20 cellular contexts compared by ENCODE assay signal in the genomic region with DNA sequence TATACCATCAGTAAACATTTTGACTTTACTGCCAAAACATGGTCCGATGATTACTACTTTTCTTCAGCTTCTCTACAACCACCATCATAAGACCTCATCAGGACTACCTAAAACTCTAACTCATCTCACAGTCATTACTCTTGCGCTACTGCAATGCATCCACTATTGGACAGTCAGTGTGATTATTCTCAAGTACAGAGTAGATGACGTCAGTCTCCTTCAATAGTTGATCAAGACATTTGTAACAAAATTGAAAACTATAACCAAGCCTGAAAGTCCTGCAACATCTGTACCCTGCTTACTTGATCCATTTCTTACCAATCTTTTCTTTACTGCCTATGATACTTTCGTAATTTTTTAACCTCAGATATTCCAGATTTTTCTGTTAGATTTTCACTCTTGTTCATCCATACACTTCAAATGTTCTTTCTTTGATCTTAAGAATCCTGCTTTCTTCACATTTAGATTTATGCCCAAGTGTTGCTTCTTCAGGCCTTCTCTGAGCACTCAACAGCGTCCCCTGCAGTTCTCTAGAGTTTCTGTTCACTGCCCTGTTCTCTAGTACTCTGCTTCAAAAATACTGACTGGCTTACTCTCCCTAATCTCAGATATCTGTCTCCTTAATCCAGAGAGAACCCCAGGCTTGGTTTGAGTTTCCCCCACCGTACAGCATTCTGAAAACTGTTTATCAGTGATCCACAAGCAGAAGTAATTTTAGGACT.
DNase-seq lines count a peak whose midpoint lies in the region; ATAC-seq and TF ChIP-seq lines count a peak whose summit lies in the region.
"Had no signal": no experiment of that assay in that cellular context is flagged by ENCODE, and none has a peak within 500 bp of the region (broad histone marks: within the 10 kb centered on the region; RNA-seq: fewer than 3 reads in every experiment).

No MANE protein-coding gene starts in this region.

- CTCF ChIA-PET in SK-N-SH (lab: Yijun Ruan, JAX) (no interaction called here), PC-9 (lab: Charles Lee) (no interaction called here)

- no peaks in the 10 kb centered on the region for H3F3A ChIP-seq in GM23338 (replicated peaks; ENCODE audit: low read depth)
- H3F3A ChIP-seq in SK-N-SH (replicated peaks; ENCODE audit: insufficient read depth), result no peaks in the 10 kb centered on the region
- H3F3A ChIP-seq in PC-9 (ENCODE audit: insufficient read depth, low read depth), result no peaks in the 10 kb centered on the region

- H3K79me2 ChIP-seq in GM23338 (replicated peaks; ENCODE audit: insufficient read depth) (no peaks in the 10 kb centered on the region), SK-N-SH (ENCODE audit: insufficient read depth) (no peaks in the 10 kb centered on the region), PC-9 (ENCODE audit: low read depth) (no peaks in the 10 kb centered on the region)

- POLR2A ChIA-PET in SK-N-SH (lab: Yijun Ruan, JAX), result no interaction called here
- POLR2A ChIA-PET in PC-9 (lab: Charles Lee; ENCODE audit: unreplicated experiment), result no interaction called here

- H2AFZ ChIP-seq in GM23338 (no peak overlapping the region), SK-N-SH (ENCODE audit: low read depth) (no peak overlapping the region), PC-9 (no peak overlapping the region)

- no peak overlapping the region for H3K4me3 ChIP-seq in GM23338
- no peak overlapping the region for H3K4me3 ChIP-seq in SK-N-SH (ENCODE audit: low read depth in 2 of 2, low read length in 1 of 2)
- no peak overlapping the region for H3K4me3 ChIP-seq in fibroblast of pulmonary artery (replicated peaks; ENCODE audit: low read depth, low read length)
- H3K4me3 ChIP-seq in retinal pigment epithelial cell (ENCODE audit: low read length), result no peak overlapping the region
- no peak overlapping the region for H3K4me3 ChIP-seq in PC-9
- H3K4me3 ChIP-seq: breast epithelium, left ventricle myocardium inferior, psoas muscle, stomach had no signal

- no peak overlapping the region for H3K27ac ChIP-seq in GM23338 (ENCODE audit: low read depth)
- H3K27ac ChIP-seq in SK-N-SH (ENCODE audit: low read depth in 2 of 2, low read length in 1 of 2), result no peak overlapping the region
- H3K27ac ChIP-seq in PC-9, result no peak overlapping the region
- H3K27ac ChIP-seq: breast epithelium, left ventricle myocardium inferior, psoas muscle, stomach had no signal

- H3K9me3 ChIP-seq in SK-N-SH (peaks cover 4% of the 10 kb centered on the region; the same call in 1 of the 2 replicates), PC-9 (ENCODE audit: insufficient read depth, low read depth) (no peaks in the 10 kb centered on the region)
- H3K9me3 ChIP-seq: breast epithelium, psoas muscle, stomach had no signal

- H3K36me3 ChIP-seq in GM23338 (ENCODE audit: insufficient read depth), result no peaks in the 10 kb centered on the region
- no peaks in the 10 kb centered on the region for H3K36me3 ChIP-seq in SK-N-SH (replicated peaks in 1 of 2; ENCODE audit: control insufficient read depth in 1 of 2, insufficient read depth in 2 of 2, low read length in 1 of 2)
- no peaks in the 10 kb centered on the region for H3K36me3 ChIP-seq in PC-9 (ENCODE audit: low read depth)
- H3K36me3 ChIP-seq: breast epithelium, left ventricle myocardium inferior, stomach had no signal

- no peak overlapping the region for H3K27ac Mint-ChIP-seq in GM23338

- H3K4me1 ChIP-seq in GM23338 (ENCODE audit: insufficient read depth), result no peaks in the 10 kb centered on the region
- H3K4me1 ChIP-seq in SK-N-SH (ENCODE audit: control insufficient read depth in 1 of 2, insufficient read depth in 2 of 2, low read depth in 1 of 2, low read length in 1 of 2), result no peaks in the 10 kb centered on the region
- no peaks in the 10 kb centered on the region for H3K4me1 ChIP-seq in PC-9 (replicated peaks; ENCODE audit: insufficient read depth)
- H3K4me1 ChIP-seq: breast epithelium, left ventricle myocardium inferior, psoas muscle, stomach had no signal

- H3K27me3 Mint-ChIP-seq in GM23338 (ENCODE audit: insufficient read depth, low read depth, poor library complexity), result no peaks in the 10 kb centered on the region

- intact Hi-C loops in PC-9 (cut with micrococcal nuclease; ENCODE audit: unreplicated experiment) (no loop called here), sciatic nerve (cut with DNase I) (no loop called here)

- peaks cover 3% of the 10 kb centered on the region; the same call in 2 of the 3 replicates for H3K4me1 Mint-ChIP-seq in GM23338

- DNase-seq in GM23338 (ENCODE audit: low spot score) (peak; percentile 68), SK-N-SH (no peak), fibroblast of pulmonary artery (ENCODE audit: low read depth) (no peak), retinal pigment epithelial cell (ENCODE audit: low read depth) (no peak), HuH-7.5 (ENCODE audit: low spot score) (no peak), PC-9 (no peak), sciatic nerve (ENCODE audit: low spot score) (no peak)
- DNase-seq: activated CD4-positive, alpha-beta T cell treated with anti-CD3 and anti-CD28 coated beads, Interleukin-2, amount 50 U/mL, for 48 hours; activated effector memory CD4-positive, alpha-beta T cell treated with Interleukin-2 at 50 U/mL for 16 hours; AML-193; dermis blood vessel endothelial cell; left ventricle myocardium inferior; NCI-H1092 treated with DMSO at 0.1 percent for 48 hours; NCI-H2081; NCI-H446; psoas muscle; stomach; trophoblast cell had no signal

- no peak for TF ChIP-seq RAD21 in SK-N-SH (IDR thresholded peaks at IDR 0.05; ENCODE audit: low read length)

- no peaks in the 10 kb centered on the region for H3K27me3 ChIP-seq in GM23338 (ENCODE audit: insufficient read depth)
- no peaks in the 10 kb centered on the region for H3K27me3 ChIP-seq in SK-N-SH (ENCODE audit: insufficient read depth)
- H3K27me3 ChIP-seq in PC-9 (ENCODE audit: insufficient read depth, low read depth), result no peaks in the 10 kb centered on the region
- H3K27me3 ChIP-seq: breast epithelium, stomach had no signal

- TF ChIP-seq CTCF in GM23338 (conservative IDR thresholded peaks at IDR 0.05; ENCODE audit: low read depth in 2 of 2) (peak; percentile 76 to 77), SK-N-SH (IDR thresholded peaks at IDR 0.05) (peak; percentile 19; the same call in 1 of the 2 replicates), fibroblast of pulmonary artery (IDR thresholded peaks at IDR 0.05; ENCODE audit: low read length, missing control alignments) (peak; percentile 24), retinal pigment epithelial cell (conservative IDR thresholded peaks at IDR 0.05; ENCODE audit: low read depth, low read length) (peak; percentile 7), PC-9 (conservative IDR thresholded peaks at IDR 0.05) (no peak)

- ATAC-seq in GM23338 (peak; percentile 62), sciatic nerve (no peak)
- ATAC-seq: Panc1, psoas muscle had no signal

- H3K9me3 Mint-ChIP-seq in GM23338, result no peaks in the 10 kb centered on the region

- H3K9me2 ChIP-seq in GM23338 (ENCODE audit: insufficient read depth) (no peaks in the 10 kb centered on the region), SK-N-SH (no peaks in the 10 kb centered on the region), PC-9 (ENCODE audit: insufficient read depth) (no peaks in the 10 kb centered on the region)

- no peak for TF ChIP-seq EP300 in SK-N-SH (IDR thresholded peaks at IDR 0.05; ENCODE audit: borderline replicate concordance in 1 of 2, low read depth in 1 of 2, low read length in 1 of 2)

- WGBS in SK-N-SH (ENCODE audit: low lambda C conversion rate), result 39% methylated on average over 6 of the region's 6 CpGs

- H4K20me1 ChIP-seq in GM23338 (replicated peaks; ENCODE audit: insufficient read depth) (no peaks in the 10 kb centered on the region), SK-N-SH (ENCODE audit: insufficient read depth) (no peaks in the 10 kb centered on the region), PC-9 (ENCODE audit: insufficient read depth) (no peaks in the 10 kb centered on the region)

- no TSS peak for BruUV-seq in PC-9 (replicated peaks; lab: Mats Ljungman, UMichigan)

- H3K4me2 ChIP-seq in GM23338, result no peak overlapping the region
- H3K4me2 ChIP-seq in SK-N-SH, result no peak overlapping the region
- no peak overlapping the region for H3K4me2 ChIP-seq in PC-9

- H3K4me3 Mint-ChIP-seq in GM23338, result no peak overlapping the region

- H3K9ac ChIP-seq in SK-N-SH, result no peak overlapping the region

- no peaks in the 10 kb centered on the region for H3K36me3 Mint-ChIP-seq in GM23338 (ENCODE audit: low read depth)

TF ChIP-seq in GM23338, 12 proteins besides CTCF, POLR2A, EP300 and RAD21 (continues in another document):
- TF ChIP-seq JUNB (IDR thresholded peaks at IDR 0.05; ENCODE audit: unreplicated experiment) (no peak), ZNF331 (CRISPR knock-in tag; IDR thresholded peaks at IDR 0.05; ENCODE audit: low read depth) (no peak)
- TF ChIP-seq, protein P1, sequence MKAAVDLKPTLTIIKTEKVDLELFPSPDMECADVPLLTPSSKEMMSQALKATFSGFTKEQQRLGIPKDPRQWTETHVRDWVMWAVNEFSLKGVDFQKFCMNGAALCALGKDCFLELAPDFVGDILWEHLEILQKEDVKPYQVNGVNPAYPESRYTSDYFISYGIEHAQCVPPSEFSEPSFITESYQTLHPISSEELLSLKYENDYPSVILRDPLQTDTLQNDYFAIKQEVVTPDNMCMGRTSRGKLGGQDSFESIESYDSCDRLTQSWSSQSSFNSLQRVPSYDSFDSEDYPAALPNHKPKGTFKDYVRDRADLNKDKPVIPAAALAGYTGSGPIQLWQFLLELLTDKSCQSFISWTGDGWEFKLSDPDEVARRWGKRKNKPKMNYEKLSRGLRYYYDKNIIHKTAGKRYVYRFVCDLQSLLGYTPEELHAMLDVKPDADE (IDR thresholded peaks at IDR 0.05), result no peak

TF ChIP-seq in SK-N-SH, 30 proteins besides CTCF, POLR2A, EP300 and RAD21 (continues in another document):
- TF ChIP-seq TEAD4 (IDR thresholded peaks at IDR 0.05; ENCODE audit: borderline replicate concordance, insufficient read depth) (no peak), NRF1 (IDR thresholded peaks at IDR 0.05; ENCODE audit: low read depth, low read length) (no peak), JUND (IDR thresholded peaks at IDR 0.05) (no peak), TAF1 (IDR thresholded peaks at IDR 0.05; ENCODE audit: borderline replicate concordance, low read depth, low read length) (no peak), TCF12 (IDR thresholded peaks at IDR 0.05) (no peak)
